In the genomic region with DNA sequence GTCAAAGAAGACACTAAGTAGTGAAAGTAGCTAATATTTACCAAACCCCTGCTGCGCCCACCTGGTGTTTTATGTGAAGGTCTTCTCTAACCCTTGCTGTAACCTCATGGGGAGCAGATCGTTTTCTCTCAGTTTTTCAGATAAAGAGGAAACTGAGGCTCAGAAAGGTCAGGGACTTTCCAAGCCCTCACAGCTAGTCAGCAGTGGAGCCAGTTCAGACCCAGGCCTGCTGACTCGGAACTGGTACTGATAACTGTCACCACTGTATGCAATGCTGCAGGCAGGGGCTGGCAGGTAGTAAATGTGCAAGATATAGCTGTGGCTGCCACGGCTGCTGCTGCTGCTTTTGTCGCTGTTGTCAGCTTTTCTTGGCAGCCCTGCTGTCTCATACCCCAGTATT, we compare ENCODE assay signal across 9 cellular contexts.
A peak's percentile ranks its signal among the peaks of the same experiment; 100 is the strongest.
DNase-seq lines count a peak whose midpoint lies in the region; ATAC-seq and TF ChIP-seq lines count a peak whose summit lies in the region.
"Had no signal": no experiment of that assay in that cellular context is flagged by ENCODE, and none has a peak within 500 bp of the region (broad histone marks: within the 10 kb centered on the region; RNA-seq: fewer than 3 reads in every experiment).

No MANE protein-coding gene starts in this region.

- intact Hi-C loops in CD4-positive, alpha-beta T cell (cut with DNase I, micrococcal nuclease) = loop anchor here (2.0 to 10.0 kb wide), 3 partner anchors 18 to 508 kb away; a partner anchor contains a TSS
- intact Hi-C loops in activated B cell treated with CpG ODN at 0.5 μM for 24 hours (cut with micrococcal nuclease) = loop anchor here (10.0 kb wide), 1 partner anchor 268 kb away; a partner anchor contains a TSS

- peaks cover 23% of the 10 kb centered on the region for H3K36me3 Mint-ChIP-seq in CD4-positive, alpha-beta T cell (ENCODE audit: low read depth)
- H3K36me3 Mint-ChIP-seq in activated B cell treated with CpG ODN at 0.5 μM for 24 hours (ENCODE audit: low read depth) = peaks cover 10% of the 10 kb centered on the region

- H3K4me3 ChIP-seq in mesodermal cell (ENCODE audit: extremely low read depth, insufficient read depth, low read length, poor library complexity, severe bottlenecking) (no peak overlapping the region), foreskin fibroblast (ENCODE audit: low read depth in 1 of 2, low read length in 2 of 2) (no peak overlapping the region)

- peaks cover 67% of the 10 kb centered on the region for H3K4me1 ChIP-seq in mesodermal cell (ENCODE audit: control insufficient read depth, insufficient read depth, low read length, poor library complexity, severe bottlenecking)

- H3K9me3 ChIP-seq in CD4-positive, alpha-beta T cell (ENCODE audit: control insufficient read depth, low read length) = no peaks in the 10 kb centered on the region
- no peaks in the 10 kb centered on the region for H3K9me3 ChIP-seq in mesodermal cell (ENCODE audit: control insufficient read depth, low read length)
- H3K9me3 ChIP-seq: adrenal gland had no signal

- H3K4me3 Mint-ChIP-seq in CD4-positive, alpha-beta T cell = peak overlapping the region; percentile 89
- H3K4me3 Mint-ChIP-seq in activated B cell treated with CpG ODN at 0.5 μM for 24 hours = peak overlapping the region; percentile 66

- no peaks in the 10 kb centered on the region for H3K9me3 Mint-ChIP-seq in CD4-positive, alpha-beta T cell
- no peaks in the 10 kb centered on the region for H3K9me3 Mint-ChIP-seq in activated B cell treated with CpG ODN at 0.5 μM for 24 hours

- peak overlapping the region; percentile 93 for H3K27ac Mint-ChIP-seq in CD4-positive, alpha-beta T cell
- H3K27ac Mint-ChIP-seq in activated B cell treated with CpG ODN at 0.5 μM for 24 hours = peak overlapping the region; percentile 91

- DNase-seq in CD4-positive, alpha-beta T cell = peak in 2 of 10 experiments; percentile 26 to 41
- no peak for DNase-seq in activated B cell treated with CpG ODN at 0.5 μM for 24 hours
- DNase-seq in T-helper 9 cell = no peak
- no peak for DNase-seq in AG08395 (ENCODE audit: low spot score)
- DNase-seq in foreskin fibroblast = no peak
- no peak for DNase-seq in OCI-M1 (lab: John Stamatoyannopoulos, UW)

- 54 to 56% methylated on average over 3 to 5 of the region's 5 CpGs for WGBS in mesodermal cell (ENCODE audit: insufficient coverage in 2 of 2), 2 experiments

- H3K27me3 ChIP-seq in CD4-positive, alpha-beta T cell (ENCODE audit: control insufficient read depth, insufficient read depth, low read length) = no peaks in the 10 kb centered on the region
- H3K27me3 ChIP-seq: adrenal gland had no signal

- peaks cover 82% of the 10 kb centered on the region for H3K4me1 Mint-ChIP-seq in CD4-positive, alpha-beta T cell (ENCODE audit: low read depth)
- peaks cover 83% of the 10 kb centered on the region for H3K4me1 Mint-ChIP-seq in activated B cell treated with CpG ODN at 0.5 μM for 24 hours

- H3K36me3 ChIP-seq in mesodermal cell (ENCODE audit: control insufficient read depth, insufficient read depth, low read length) = peaks cover 10% of the 10 kb centered on the region
- H3K36me3 ChIP-seq: adrenal gland had no signal

- peak overlapping the region; percentile 96 for H3K27ac ChIP-seq in CD4-positive, alpha-beta T cell (ENCODE audit: low read depth, low read length)
- H3K27ac ChIP-seq in mesodermal cell (ENCODE audit: low read depth, low read length, severe bottlenecking) = peak overlapping the region; percentile 4

- no peak for ATAC-seq in CD4-positive, alpha-beta T cell (ENCODE audit: poor library complexity)
- ATAC-seq in GM21717 (IDR thresholded peaks at IDR 0.05; ENCODE audit: unreplicated experiment) (peak; percentile 29), activated B cell treated with CpG ODN at 0.5 μM for 24 hours (ENCODE audit: low read depth) (no peak)

- no peak for TF ChIP-seq CTCF in CD4-positive, alpha-beta T cell (IDR thresholded peaks at IDR 0.05)
- TF ChIP-seq CTCF in activated B cell treated with CpG ODN at 0.5 μM for 24 hours (IDR thresholded peaks at IDR 0.05) (no peak), foreskin fibroblast (IDR thresholded peaks at IDR 0.05; ENCODE audit: low read depth, low read length) (no peak)

- no peaks in the 10 kb centered on the region for H3K27me3 Mint-ChIP-seq in CD4-positive, alpha-beta T cell
- H3K27me3 Mint-ChIP-seq in activated B cell treated with CpG ODN at 0.5 μM for 24 hours = no peaks in the 10 kb centered on the region

- POLR2A ChIA-PET in CD4-positive, alpha-beta T cell (lab: Charles Lee) = interaction anchor here (0.7 to 12.8 kb wide), 7 partner anchors 9 to 34 kb away, joined by 3 to 235 read pairs (median 10); no protein-coding TSS in a partner anchor
- POLR2A ChIA-PET in activated B cell treated with CpG ODN at 0.5 μM for 24 hours (lab: Charles Lee) = interaction anchor here (2.1 to 13.9 kb wide), 2 partner anchors 9 to 21 kb away, joined by 17 to 241 read pairs; no protein-coding TSS in a partner anchor

- CTCF ChIA-PET in CD4-positive, alpha-beta T cell (lab: Charles Lee) = interaction anchor here (0.7 to 15.5 kb wide), 5 partner anchors 9 to 115 kb away, joined by 3 to 254 read pairs (median 12); no protein-coding TSS in a partner anchor
- CTCF ChIA-PET in activated B cell treated with CpG ODN at 0.5 μM for 24 hours (lab: Charles Lee) = interaction anchor here (0.7 to 9.6 kb wide), 9 partner anchors 9 to 183 kb away, joined by 3 to 125 read pairs (median 4); no protein-coding TSS in a partner anchor
